In the genomic region with DNA sequence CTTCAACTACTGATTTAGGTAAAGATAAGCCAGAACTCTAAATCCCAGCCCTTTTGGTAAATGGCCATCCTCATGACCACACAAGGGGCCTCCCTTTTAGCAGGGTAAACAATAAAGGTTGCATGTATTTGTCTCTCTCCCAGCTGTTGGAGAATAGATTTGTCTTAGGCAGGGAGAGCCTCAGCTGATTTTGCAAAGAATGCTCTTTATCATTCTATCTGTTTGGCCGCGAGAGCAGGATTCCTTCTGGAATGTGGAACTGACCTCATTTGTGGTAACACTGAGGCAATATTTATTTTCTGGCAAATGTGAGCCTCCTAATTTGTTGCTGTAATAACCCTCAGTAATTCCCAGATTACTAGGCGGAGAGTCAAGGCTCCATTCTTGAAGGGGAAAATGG, we compare ENCODE assay signal across 16 cellular contexts. TPM values are rescaled to one million over a fixed set of nuclear protein-coding genes. Genes with fewer than 3 reads are reported as not detected.
DNase-seq lines count a peak whose midpoint lies in the region; ATAC-seq, FAIRE-seq and TF ChIP-seq lines count a peak whose summit lies in the region.
"Had no signal": no experiment of that assay in that cellular context is flagged by ENCODE, and none has a peak within 500 bp of the region (broad histone marks: within the 10 kb centered on the region; RNA-seq: fewer than 3 reads in every experiment).

No MANE protein-coding gene starts in this region.

- ATAC-seq in body of pancreas (peak; percentile 55), HepG2 (peak; percentile 77), aorta (ENCODE audit: low FRiP score) (peak; percentile 76), HG02610 (IDR thresholded peaks at IDR 0.05; ENCODE audit: unreplicated experiment) (no peak)
- ATAC-seq: naive thymus-derived CD8-positive, alpha-beta T cell had no signal

- H3K79me2 ChIP-seq in mammary epithelial cell (ENCODE audit: insufficient read depth, low read length) (no peaks in the 10 kb centered on the region), HepG2 (ENCODE audit: insufficient read depth, low read length) (no peaks in the 10 kb centered on the region)

- H3K36me3 ChIP-seq in breast epithelium (no peaks in the 10 kb centered on the region), mammary epithelial cell (ENCODE audit: insufficient read depth, low read length) (peaks cover 15% of the 10 kb centered on the region), body of pancreas (replicated peaks in 1 of 2; ENCODE audit: insufficient read depth in 1 of 2, low read depth in 2 of 2) (peaks cover 0 to 11% of the 10 kb centered on the region in 2 donors), HepG2 (replicated peaks in 1 of 2; ENCODE audit: control insufficient read depth in 1 of 2, insufficient read depth in 2 of 2, low read length in 2 of 2) (peaks cover 4 to 11% of the 10 kb centered on the region in 2 experiments; a peak in 3 of 5 replicates), aorta (ENCODE audit: control insufficient read depth in 1 of 2, insufficient read depth in 2 of 2, low read length in 1 of 2) (peaks cover 6 to 7% of the 10 kb centered on the region in 2 donors)

- in situ Hi-C loops in mammary epithelial cell (cut with MboI; ENCODE audit: low sequenced_read_pairs in 2 of 2), result no loop called here
- in situ Hi-C loops in HepG2 (cut with HindIII; ENCODE audit: extremely low pct_ligation_motif_present, low pct_unique_long_range_greater_than_20kb), result no loop called here

- whole genome bisulfite sequencing in mammary epithelial cell (ENCODE audit: low coverage, missing lambda C conversion rate), result 47% methylated on average over 3 of the region's 3 CpGs
- 54 to 73% methylated on average over 3 of the region's 3 CpGs for WGBS in body of pancreas, 2 donors
- 50% methylated on average over 3 of the region's 3 CpGs for WGBS in HepG2 (ENCODE audit: low lambda C conversion rate)
- WGBS in aorta, 2 donors, result 29 to 69% methylated on average over 3 of the region's 3 CpGs

- CTCF ChIA-PET in mammary epithelial cell (lab: Charles Lee; ENCODE audit: low non-redundant PET), result no interaction called here
- CTCF ChIA-PET in HepG2 (lab: Yijun Ruan, JAX; ENCODE audit: low intra/inter-chr PET ratio, low total read pairs), result no interaction called here

- TF ChIP-seq RAD21 in HepG2 (CRISPR knock-in tag; IDR thresholded peaks at IDR 0.05), result no peak

- no peak overlapping the region for H3K9ac ChIP-seq in mammary epithelial cell (ENCODE audit: insufficient read depth, low read length)
- no peak overlapping the region for H3K9ac ChIP-seq in HepG2 (ENCODE audit: insufficient read depth, low read depth, low read length)

- H3K4me1 ChIP-seq in breast epithelium, result peaks cover 0 to 6% of the 10 kb centered on the region in 2 donors
- no peaks in the 10 kb centered on the region for H3K4me1 ChIP-seq in mammary epithelial cell (ENCODE audit: insufficient read depth, low read length)
- no peaks in the 10 kb centered on the region for H3K4me1 ChIP-seq in body of pancreas
- peaks cover 16% of the 10 kb centered on the region for H3K4me1 ChIP-seq in HepG2 (ENCODE audit: insufficient read depth, low read length)
- no peaks in the 10 kb centered on the region for H3K4me1 ChIP-seq in aorta (ENCODE audit: control insufficient read depth in 1 of 2, insufficient read depth in 2 of 2, low read length in 2 of 2)

- no peak for TF ChIP-seq POLR2A in breast epithelium (IDR thresholded peaks at IDR 0.05)
- no peak for TF ChIP-seq POLR2A in body of pancreas (IDR thresholded peaks at IDR 0.05)
- no peak for TF ChIP-seq POLR2A in HepG2 (IDR thresholded peaks at IDR 0.05; ENCODE audit: insufficient read depth in 1 of 2, low read depth in 2 of 2, low read length in 2 of 2)

- H3K4me3 ChIP-seq in breast epithelium, result no peak overlapping the region
- H3K4me3 ChIP-seq in mammary epithelial cell (replicated peaks in 1 of 3; ENCODE audit: insufficient read depth in 1 of 3, low read depth in 2 of 3, low read length in 3 of 3), result no peak overlapping the region
- H3K4me3 ChIP-seq in body of pancreas, result no peak overlapping the region
- H3K4me3 ChIP-seq in HepG2 (replicated peaks in 1 of 3; ENCODE audit: insufficient read depth in 1 of 3, low read depth in 2 of 3, low read length in 3 of 3), result no peak overlapping the region
- H3K4me3 ChIP-seq in aorta (ENCODE audit: low read length in 2 of 2), result no peak overlapping the region

- H3K27ac ChIP-seq in breast epithelium, result peak overlapping the region; percentile 62 to 66
- H3K27ac ChIP-seq in mammary epithelial cell (ENCODE audit: insufficient read depth, low read depth, low read length), result no peak overlapping the region
- H3K27ac ChIP-seq in body of pancreas, result no peak overlapping the region
- H3K27ac ChIP-seq in HepG2 (ENCODE audit: extremely low read length, insufficient read depth, low read length), result no peak overlapping the region
- H3K27ac ChIP-seq in aorta (ENCODE audit: low read depth in 1 of 2, low read length in 2 of 2), result no peak overlapping the region

- H4K20me1 ChIP-seq in mammary epithelial cell (ENCODE audit: insufficient read depth, low read length) (no peaks in the 10 kb centered on the region), HepG2 (ENCODE audit: insufficient read depth, low read length) (no peaks in the 10 kb centered on the region)

- H3K27me3 ChIP-seq in breast epithelium (no peaks in the 10 kb centered on the region), mammary epithelial cell (ENCODE audit: insufficient read depth, low read length) (no peaks in the 10 kb centered on the region), body of pancreas (no peaks in the 10 kb centered on the region), HepG2 (ENCODE audit: control insufficient read depth in 1 of 2, insufficient read depth in 2 of 2, low read length in 2 of 2) (no peaks in the 10 kb centered on the region), aorta (ENCODE audit: control insufficient read depth in 1 of 2, insufficient read depth in 2 of 2, low read length in 1 of 2) (no peaks in the 10 kb centered on the region)

- H3K4me2 ChIP-seq in mammary epithelial cell (ENCODE audit: insufficient read depth, low read depth, low read length) (no peak overlapping the region), HepG2 (ENCODE audit: low read depth, low read length) (no peak overlapping the region)

- H2AFZ ChIP-seq in mammary epithelial cell (ENCODE audit: low read depth, low read length) (no peak overlapping the region), HepG2 (ENCODE audit: low read length) (no peak overlapping the region)

- DNase-seq in breast epithelium (ENCODE audit: low spot score in 2 of 2) (no peak), mammary epithelial cell (no peak), body of pancreas (peak in 1 of 4 donors; percentile 19), HepG2 (ENCODE audit: low spot score) (peak; percentile 76), aorta (no peak), activated gamma-delta T cell treated with Interleukin-2 at 50 U/mL for 16 hours (no peak)
- DNase-seq in activated effector memory CD4-positive, alpha-beta T cell treated with anti-CD3 and anti-CD28 coated beads, Interleukin-2, amount 50 U/mL, for 16 hours, result no peak
- DNase-seq: 8988T; activated CD4-positive, alpha-beta memory T cell treated with anti-CD3 and anti-CD28 coated beads for 36 hours; naive thymus-derived CD8-positive, alpha-beta T cell; NCI-H1092; NCI-H2171 treated with DMSO at 0.1 percent for 48 hours; right cardiac atrium; stimulated activated naive CD4-positive, alpha-beta T cell treated with Interleukin-2 at 50 U/mL for 16 hours had no signal

- POLR2A ChIA-PET in HepG2 (lab: Yijun Ruan, JAX), result no interaction called here

- intact Hi-C loops in breast epithelium (cut with DNase I; ENCODE audit: low total_unique reads), result no loop called here
- intact Hi-C loops in mammary epithelial cell (cut with micrococcal nuclease), result no loop called here
- intact Hi-C loops in body of pancreas (cut with DNase I), result no loop called here
- intact Hi-C loops in HepG2 (cut with micrococcal nuclease; ENCODE audit: unreplicated experiment), result no loop called here
- intact Hi-C loops in aorta (cut with DNase I), result no loop called here

- dilution Hi-C loops in mammary epithelial cell (cut with HindIII; ENCODE audit: low sequenced_read_pairs), result no loop called here

- TF ChIP-seq CTCF in breast epithelium (IDR thresholded peaks at IDR 0.05) (no peak), mammary epithelial cell (conservative IDR thresholded peaks at IDR 0.05 in 1 of 2, IDR thresholded peaks at IDR 0.05 in 1 of 2; ENCODE audit: extremely low read depth in 1 of 2, insufficient read depth in 1 of 2, low read depth in 1 of 2, low read length in 2 of 2) (no peak), body of pancreas (IDR thresholded peaks at IDR 0.05) (no peak), HepG2 (CRISPR knock-in tag; IDR thresholded peaks at IDR 0.05) (no peak)

- TF ChIP-seq EP300 in HepG2 (IDR thresholded peaks at IDR 0.05; ENCODE audit: low read depth in 2 of 2, low read length in 2 of 2) (no peak), HepG2 (CRISPR knock-in tag; IDR thresholded peaks at IDR 0.05; ENCODE audit: borderline replicate concordance) (no peak)

- FAIRE-seq in HepG2 (lab: Jason Lieb, UNC), result peak; percentile 8
- FAIRE-seq: D721Med had no signal

- no peaks in the 10 kb centered on the region for H3K9me3 ChIP-seq in breast epithelium
- no peaks in the 10 kb centered on the region for H3K9me3 ChIP-seq in mammary epithelial cell (replicated peaks; ENCODE audit: insufficient read depth, low read length)
- no peaks in the 10 kb centered on the region for H3K9me3 ChIP-seq in body of pancreas
- H3K9me3 ChIP-seq in HepG2 (ENCODE audit: low read length), result no peaks in the 10 kb centered on the region
- peaks cover 1% of the 10 kb centered on the region for H3K9me3 ChIP-seq in aorta (ENCODE audit: control insufficient read depth, low read length)

- no TSS peak for BruUV-seq in mammary epithelial cell (replicated peaks; lab: Mats Ljungman, UMichigan)
- BruUV-seq in HepG2 (replicated peaks; lab: Mats Ljungman, UMichigan), result no TSS peak

RNA-seq across cellular contexts. Expression of a gene that starts 15.3 kb away (rescaled TPM):
- total RNA-seq in breast epithelium (10 to 100 TPM; 21.8 to 40.4 (median 38.7) TPM), mammary epithelial cell (10 to 100 TPM; 47.5 to 66.4 TPM), body of pancreas (10 to 100 TPM; 20.1 to 25.7 TPM), HepG2 (2016; rRNA removed; fragmentation: Illumina TruSeq; extraction: Trizol) (46.8 and 49.3 TPM in 2 replicates), aorta (10 to 100 TPM; 36.5 to 48.3 TPM)
- polyA plus RNA-seq in mammary epithelial cell (38.4 TPM), HepG2 (2011; rRNA removed) (26.3 and 33.6 TPM in 2 replicates), aorta (10 to 100 TPM; 42.0 to 61.2 TPM)
- 13.0 TPM for polyA minus RNA-seq in mammary epithelial cell
- 40.2 and 43.5 TPM in 2 replicates for total RNA-seq in HepG2 (2016; cell fraction: cytosol; rRNA removed; fragmentation: Illumina TruSeq; extraction: Trizol; ENCODE audit: low read depth)
- 47.6 and 49.7 TPM in 2 replicates for total RNA-seq in HepG2 (2016; cell fraction: insoluble cytoplasmic fraction; rRNA removed; fragmentation: Illumina TruSeq; extraction: Trizol)
- 39.7 and 40.1 TPM in 2 replicates for total RNA-seq in HepG2 (2016; cell fraction: membrane; rRNA removed; fragmentation: Illumina TruSeq; extraction: Trizol)
- 38.8 and 43.2 TPM in 2 replicates for total RNA-seq in HepG2 (2016; cell fraction: nucleus; rRNA removed; fragmentation: Illumina TruSeq; extraction: Trizol)
- 19.8 and 26.0 TPM in 2 replicates for polyA plus RNA-seq in HepG2 (2011; cell fraction: cytosol; rRNA removed)
- polyA plus RNA-seq in HepG2 (2011; cell fraction: nucleus; rRNA removed), result 23.5 and 45.8 TPM in 2 replicates
- 32.7 and 36.0 TPM in 2 replicates for polyA plus RNA-seq in HepG2 (2012)
- polyA plus RNA-seq in HepG2 (2016; cell fraction: cytosol; fragmentation: Illumina TruSeq; extraction: Trizol; ENCODE audit: low read depth), result 28.2 and 34.2 TPM in 2 replicates
- polyA plus RNA-seq in HepG2 (2016; cell fraction: insoluble cytoplasmic fraction; fragmentation: Illumina TruSeq; extraction: Trizol; ENCODE audit: low read depth), result 44.0 and 45.6 TPM in 2 replicates
- polyA plus RNA-seq in HepG2 (2016; cell fraction: membrane; fragmentation: Illumina TruSeq; extraction: Trizol; ENCODE audit: low read depth), result 32.0 and 33.3 TPM in 2 replicates
- polyA plus RNA-seq in HepG2 (2016; cell fraction: nucleus; fragmentation: Illumina TruSeq; extraction: Trizol; ENCODE audit: insufficient read depth, low read depth), result 60.5 and 68.6 TPM in 2 replicates
- polyA minus RNA-seq in HepG2 (2011; rRNA and poly(A)+ RNA removed; ENCODE audit: low replicate concordance), result 6.7 and 7.7 TPM in 2 replicates
- polyA minus RNA-seq in HepG2 (2011; cell fraction: cytosol; rRNA and poly(A)+ RNA removed), result 6.6 and 7.3 TPM in 2 replicates
- 62.4 and 70.9 TPM in 2 replicates for polyA minus RNA-seq in HepG2 (2011; cell fraction: nucleus; rRNA and poly(A)+ RNA removed)

RNA-seq across cellular contexts. Expression of a gene that starts 19.2 kb away (rescaled TPM):
- total RNA-seq in breast epithelium (not detected), mammary epithelial cell (not detected), body of pancreas (not detected), HepG2 (2016; rRNA removed; fragmentation: Illumina TruSeq; extraction: Trizol) (not detected in 2 replicates), aorta (not detected)
- polyA plus RNA-seq in mammary epithelial cell (not detected), HepG2 (2011; rRNA removed) (not detected in 2 replicates), aorta (not detected)
- not detected for polyA minus RNA-seq in mammary epithelial cell
- total RNA-seq in HepG2 (2016; cell fraction: cytosol; rRNA removed; fragmentation: Illumina TruSeq; extraction: Trizol; ENCODE audit: low read depth), result not detected in 2 replicates
- total RNA-seq in HepG2 (2016; cell fraction: insoluble cytoplasmic fraction; rRNA removed; fragmentation: Illumina TruSeq; extraction: Trizol), result not detected in 2 replicates
- not detected in 2 replicates for total RNA-seq in HepG2 (2016; cell fraction: membrane; rRNA removed; fragmentation: Illumina TruSeq; extraction: Trizol)
- not detected in 2 replicates for total RNA-seq in HepG2 (2016; cell fraction: nucleus; rRNA removed; fragmentation: Illumina TruSeq; extraction: Trizol)
- polyA plus RNA-seq in HepG2 (2011; cell fraction: cytosol; rRNA removed), result not detected in 2 replicates
- not detected in 2 replicates for polyA plus RNA-seq in HepG2 (2011; cell fraction: nucleus; rRNA removed)
- polyA plus RNA-seq in HepG2 (2012), result not detected in 2 replicates
- not detected in 2 replicates for polyA plus RNA-seq in HepG2 (2016; cell fraction: cytosol; fragmentation: Illumina TruSeq; extraction: Trizol; ENCODE audit: low read depth)
- not detected in 2 replicates for polyA plus RNA-seq in HepG2 (2016; cell fraction: insoluble cytoplasmic fraction; fragmentation: Illumina TruSeq; extraction: Trizol; ENCODE audit: low read depth)
- polyA plus RNA-seq in HepG2 (2016; cell fraction: membrane; fragmentation: Illumina TruSeq; extraction: Trizol; ENCODE audit: low read depth), result not detected in 2 replicates
- not detected in 2 replicates for polyA plus RNA-seq in HepG2 (2016; cell fraction: nucleus; fragmentation: Illumina TruSeq; extraction: Trizol; ENCODE audit: insufficient read depth, low read depth)
- not detected in 2 replicates for polyA minus RNA-seq in HepG2 (2011; rRNA and poly(A)+ RNA removed; ENCODE audit: low replicate concordance)
- not detected in 2 replicates for polyA minus RNA-seq in HepG2 (2011; cell fraction: cytosol; rRNA and poly(A)+ RNA removed)
- polyA minus RNA-seq in HepG2 (2011; cell fraction: nucleus; rRNA and poly(A)+ RNA removed), result not detected in 2 replicates
- total RNA-seq: activated CD4-positive, alpha-beta memory T cell treated with anti-CD3 and anti-CD28 coated beads for 36 hours; naive thymus-derived CD8-positive, alpha-beta T cell; right cardiac atrium had no signal
- polyA plus RNA-seq: naive thymus-derived CD8-positive, alpha-beta T cell; right cardiac atrium had no signal

Comparison
In these comparisons a context has a peak if more than half of its experiments do, and no peak if none do; other contexts are left out.
1. H3K27ac ChIP-seq: peak in breast epithelium (2 of 2); none in mammary epithelial cell (single experiment), body of pancreas (0 of 4), HepG2 (single experiment) and aorta (0 of 2).